11 cellular contexts compared by ENCODE assay signal in the genomic region with DNA sequence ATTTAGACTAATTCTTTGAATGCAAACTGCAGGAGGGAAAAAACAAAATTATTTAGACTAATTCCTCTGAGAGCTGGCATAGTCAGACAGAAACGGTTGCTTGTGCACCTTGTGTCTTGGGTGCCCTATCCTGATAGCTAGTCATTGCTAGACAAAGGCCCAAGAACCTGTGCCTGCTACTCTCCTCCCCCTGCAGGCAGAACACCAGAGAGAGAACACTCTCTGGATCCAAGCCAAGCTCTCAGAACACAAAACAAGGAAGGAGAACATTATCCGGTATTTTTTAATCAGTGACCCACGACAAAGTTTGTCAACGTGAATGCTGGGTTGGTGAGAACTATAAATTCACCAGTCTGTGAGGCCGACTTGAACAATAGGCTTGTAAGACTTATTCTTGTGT. TPM values are rescaled to one million over a fixed set of nuclear protein-coding genes. Genes with fewer than 3 reads are reported as not detected.
A peak's percentile ranks its signal among the peaks of the same experiment; 100 is the strongest.
DNase-seq lines count a peak whose midpoint lies in the region; ATAC-seq and TF ChIP-seq lines count a peak whose summit lies in the region.
"Had no signal": no experiment of that assay in that cellular context is flagged by ENCODE, and none has a peak within 500 bp of the region (broad histone marks: within the 10 kb centered on the region; RNA-seq: fewer than 3 reads in every experiment).

No MANE protein-coding gene starts in this region.

- intact Hi-C loops in Right ventricle myocardium superior (cut with DNase I), result no loop called here

- DNase-seq in HPDE6-E6E7 (ENCODE audit: extremely low spot score), result peak; percentile 26
- DNase-seq in NCI-H82 treated with DMSO at 0.1 percent for 48 hours (lab: John Stamatoyannopoulos, UW; ENCODE audit: unreplicated experiment), result peak; percentile 34
- no peak for DNase-seq in Right ventricle myocardium superior
- peak; percentile 22 for DNase-seq in pons (ENCODE audit: low spot score)
- DNase-seq in erythroblast (lab: John Stamatoyannopoulos, UW), result no peak
- DNase-seq in activated CD4-positive, alpha-beta T cell treated with anti-CD3 and anti-CD28 coated beads, Interleukin-2, amount 50 U/mL, for 4 hours, result no peak
- DNase-seq in HCEC 1CT, result no peak
- DNase-seq: activated CD4-positive, alpha-beta T cell treated with anti-CD3 and anti-CD28 coated beads for 36 hours; hypothalamus; spleen had no signal

- ATAC-seq in Right ventricle myocardium superior (ENCODE audit: poor library complexity) (peak; percentile 52), GM21576 (IDR thresholded peaks at IDR 0.05; ENCODE audit: unreplicated experiment) (no peak)
- ATAC-seq: activated CD4-positive, alpha-beta T cell treated with anti-CD3 and anti-CD28 coated beads for 36 hours had no signal

- TF ChIP-seq POLR2A in erythroblast (IDR thresholded peaks at IDR 0.05; ENCODE audit: low read length), result no peak

RNA-seq across cellular contexts. Expression of a gene that starts 18.9 kb away (rescaled TPM):
- 22.6 TPM for total RNA-seq in Right ventricle myocardium superior
- total RNA-seq: activated CD4-positive, alpha-beta T cell treated with anti-CD3 and anti-CD28 coated beads for 36 hours had no signal

Comparison
In these comparisons a context has a peak if more than half of its experiments do, and no peak if none do; other contexts are left out.
1. DNase-seq: peak in HPDE6-E6E7 (single experiment), NCI-H82 treated with DMSO at 0.1 percent for 48 hours (single experiment) and pons (single experiment); none in Right ventricle myocardium superior (single experiment), erythroblast (0 of 2), activated CD4-positive, alpha-beta T cell treated with anti-CD3 and anti-CD28 coated beads, Interleukin-2, amount 50 U/mL, for 4 hours (0 of 2) and HCEC 1CT (single experiment).